7 cellular contexts compared by ENCODE assay signal in the genomic region with DNA sequence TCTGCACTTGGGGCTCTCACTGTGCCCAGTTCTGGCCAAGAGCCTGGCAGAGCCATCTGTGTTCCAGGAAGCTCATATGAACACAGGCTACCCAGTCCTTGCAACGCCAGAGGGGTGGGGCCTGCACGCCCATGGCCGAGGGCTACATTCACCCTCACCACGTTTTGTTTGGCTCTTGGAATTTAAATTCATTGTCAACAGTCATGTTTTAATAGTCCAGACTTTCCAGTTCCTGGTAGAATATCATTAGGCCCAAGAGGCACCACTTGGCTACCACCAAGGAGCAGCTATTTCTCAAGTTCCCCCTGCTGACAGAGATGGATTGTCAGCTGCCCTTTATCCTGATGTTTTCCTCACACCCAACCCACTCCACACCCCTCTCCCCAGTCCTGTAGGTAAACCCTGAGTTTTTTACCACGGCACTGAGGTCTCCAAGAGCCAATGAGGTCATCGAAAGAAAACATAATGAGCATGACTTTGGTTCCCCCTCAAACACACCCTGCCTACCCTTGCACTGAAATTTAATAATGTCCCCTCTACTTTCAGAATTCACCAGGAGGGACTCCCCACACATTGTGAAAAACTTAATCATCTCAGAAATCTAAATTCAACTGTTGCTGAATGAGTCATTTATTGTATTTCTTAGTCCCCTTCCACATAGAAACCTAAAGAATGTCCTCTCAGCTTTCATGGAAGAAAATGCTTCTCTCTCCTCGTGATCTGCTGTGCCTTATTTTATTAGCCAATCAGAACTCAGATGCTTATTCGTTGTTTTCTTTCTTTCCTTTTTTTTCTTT.
DNase-seq lines count a peak whose midpoint lies in the region; ATAC-seq lines count a peak whose summit lies in the region.

No MANE protein-coding gene starts in this region.

- peak; percentile 83 for ATAC-seq in GM18508 (IDR thresholded peaks at IDR 0.05; ENCODE audit: insufficient read depth, unreplicated experiment)
- peak; percentile 52 for ATAC-seq in HG03108 (IDR thresholded peaks at IDR 0.05; ENCODE audit: unreplicated experiment)
- ATAC-seq in GM21528 (IDR thresholded peaks at IDR 0.05; ENCODE audit: low FRiP score, unreplicated experiment) = no peak

- intact Hi-C loops in posterior cingulate gyrus (cut with DNase I) = no loop called here
- intact Hi-C loops in posterior vena cava (cut with DNase I) = no loop called here

- peak; percentile 82 for DNase-seq in cerebellar cortex (ENCODE audit: low spot score)
- peak in 6 of 10 donors; percentile 13 to 92 (median 42) for DNase-seq in posterior cingulate gyrus
- DNase-seq in posterior vena cava (ENCODE audit: low spot score) = no peak
- no peak for DNase-seq in HuH-7 (ENCODE audit: low spot score)

Comparison
In these comparisons a context has a peak if more than half of its experiments do, and no peak if none do; other contexts are left out.
1. DNase-seq: peak in cerebellar cortex (single experiment) and posterior cingulate gyrus (6 of 10); none in posterior vena cava (single experiment) and HuH-7 (single experiment).